In genomic region chr9:114691046-114691955, GRCh38 we compare ENCODE assay signal across 8 cellular contexts. TPM values are rescaled to one million over a fixed set of nuclear protein-coding genes. Genes with fewer than 3 reads are reported as not detected.
DNase-seq lines count a peak whose midpoint lies in the region; ATAC-seq and TF ChIP-seq lines count a peak whose summit lies in the region.

No MANE protein-coding gene starts in this region.

- intact Hi-C loops in PC-9 (cut with micrococcal nuclease; ENCODE audit: unreplicated experiment) (loop anchor here (1.0 kb wide), 3 partner anchors 28 to 430 kb away; no protein-coding TSS in a partner anchor), mucosa of descending colon (cut with DNase I, micrococcal nuclease) (no loop called here), gastrocnemius medialis (cut with DNase I; ENCODE audit: low total_unique reads) (no loop called here)

- H3K27ac Mint-ChIP-seq in WTC11 = no peak overlapping the region

- 0 out of 2 replicates have a peak, but pooled peaks cover 6% of the 10 kb centered on the region for H3K4me1 Mint-ChIP-seq in WTC11

- H3K4me3 Mint-ChIP-seq in WTC11 = no peak overlapping the region

- H3K9me3 ChIP-seq in PC-9 (ENCODE audit: insufficient read depth, low read depth) (no peaks in the 10 kb centered on the region), mucosa of descending colon (no peaks in the 10 kb centered on the region), gastrocnemius medialis (no peaks in the 10 kb centered on the region)

- no peak overlapping the region for H2AFZ ChIP-seq in PC-9

- H3K9me3 Mint-ChIP-seq in WTC11 = no peaks in the 10 kb centered on the region

- H3F3A ChIP-seq in PC-9 (ENCODE audit: insufficient read depth, low read depth) = peaks cover 25% of the 10 kb centered on the region

- H3K27ac ChIP-seq in PC-9 = peak overlapping the region; percentile 79
- H3K27ac ChIP-seq in gastrocnemius medialis = no peak overlapping the region

- no peaks in the 10 kb centered on the region for H3K9me2 ChIP-seq in PC-9 (ENCODE audit: insufficient read depth)

- H3K79me2 ChIP-seq in PC-9 (ENCODE audit: low read depth) = no peaks in the 10 kb centered on the region

- CTCF ChIA-PET in PC-9 (lab: Charles Lee) (interaction anchor here (0.7 to 1.0 kb wide), 3 partner anchors 11 to 55 kb away, joined by 3 to 4 read pairs (median 3); no protein-coding TSS in a partner anchor), WTC11 (lab: Charles Lee) (interaction anchor here (0.6 to 1.8 kb wide), 3 partner anchors 10 to 216 kb away, joined by 3 to 6 read pairs (median 4); no protein-coding TSS in a partner anchor)

- H3K36me3 ChIP-seq in PC-9 (ENCODE audit: low read depth) (no peaks in the 10 kb centered on the region), mucosa of descending colon (ENCODE audit: low read depth) (no peaks in the 10 kb centered on the region), gastrocnemius medialis (no peaks in the 10 kb centered on the region)

- H3K4me1 ChIP-seq in PC-9 (replicated peaks; ENCODE audit: insufficient read depth) (peaks cover 35% of the 10 kb centered on the region), mucosa of descending colon (ENCODE audit: low read depth) (peaks cover 5% of the 10 kb centered on the region), gastrocnemius medialis (no peaks in the 10 kb centered on the region)

- H3K27me3 ChIP-seq in PC-9 (ENCODE audit: insufficient read depth, low read depth) = no peaks in the 10 kb centered on the region
- no peaks in the 10 kb centered on the region for H3K27me3 ChIP-seq in gastrocnemius medialis

- no peak overlapping the region for H3K4me3 ChIP-seq in PC-9
- H3K4me3 ChIP-seq in mucosa of descending colon = no peak overlapping the region
- H3K4me3 ChIP-seq in gastrocnemius medialis = no peak overlapping the region

- peaks cover 36% of the 10 kb centered on the region for H3K27me3 Mint-ChIP-seq in WTC11 (ENCODE audit: low read depth)

- H3K4me2 ChIP-seq in PC-9 = peak overlapping the region; percentile 52

- peak; percentile 84 for DNase-seq in AG20443 (ENCODE audit: low spot score)
- peak; percentile 68 for DNase-seq in H4 (ENCODE audit: low spot score)
- peak; percentile 69 to 95 for DNase-seq in PC-9
- peak; percentile 68 for DNase-seq in activated effector memory CD4-positive, alpha-beta T cell treated with Interleukin-2 at 50 U/mL for 16 hours
- no peak for DNase-seq in mucosa of descending colon
- DNase-seq in gastrocnemius medialis = no peak
- no peak for DNase-seq in WTC11 (ENCODE audit: low spot score)
- no peak for DNase-seq in NCI-H1417 treated with DMSO at 0.1 percent for 48 hours (lab: John Stamatoyannopoulos, UW)

- in situ Hi-C loops in gastrocnemius medialis (cut with MboI; ENCODE audit: low sequenced_read_pairs in 4 of 4) = loop anchor here in 1 of 4 donors (25.0 kb wide), 1 partner anchor 821 kb away; no protein-coding TSS in a partner anchor

- BruUV-seq in PC-9 (replicated peaks; lab: Mats Ljungman, UMichigan) = TSS peak; percentile 98

- no peak for TF ChIP-seq POLR2A in gastrocnemius medialis (IDR thresholded peaks at IDR 0.05)

- ATAC-seq in mucosa of descending colon (peak; percentile 31), gastrocnemius medialis (no peak), WTC11 (no peak)

- H4K20me1 ChIP-seq in PC-9 (ENCODE audit: insufficient read depth) = no peaks in the 10 kb centered on the region

- no peaks in the 10 kb centered on the region for H3K36me3 Mint-ChIP-seq in WTC11

- no peak for TF ChIP-seq CTCF in PC-9 (conservative IDR thresholded peaks at IDR 0.05)
- no peak for TF ChIP-seq CTCF in mucosa of descending colon (IDR thresholded peaks at IDR 0.05)
- no peak for TF ChIP-seq CTCF in gastrocnemius medialis (IDR thresholded peaks at IDR 0.05 in 4 of 5, conservative IDR thresholded peaks at IDR 0.05 in 1 of 5)
- TF ChIP-seq CTCF in WTC11 (IDR thresholded peaks at IDR 0.05) = no peak

- POLR2A ChIA-PET in PC-9 (lab: Charles Lee; ENCODE audit: unreplicated experiment) (interaction anchor here (0.6 to 0.7 kb wide), 2 partner anchors 85 to 715 kb away, joined by 3 to 7 read pairs; no protein-coding TSS in a partner anchor), WTC11 (lab: Charles Lee) (no interaction called here)

TF ChIP-seq in WTC11, 78 proteins besides CTCF, POLR2A, EP300 and RAD21 (continues in another document):
- TF ChIP-seq USF1 (CRISPR knock-in tag; IDR thresholded peaks at IDR 0.05) (no peak), KAT7 (CRISPR knock-in tag; IDR thresholded peaks at IDR 0.05; ENCODE audit: borderline replicate concordance) (no peak), TP53 (CRISPR knock-in tag; IDR thresholded peaks at IDR 0.05) (no peak), ESRRA (CRISPR knock-in tag; IDR thresholded peaks at IDR 0.05; ENCODE audit: borderline replicate concordance) (no peak), ZMAT4 (CRISPR knock-in tag; IDR thresholded peaks at IDR 0.05) (no peak), SOX15 (CRISPR knock-in tag; IDR thresholded peaks at IDR 0.05) (no peak), GRHL2 (CRISPR knock-in tag; IDR thresholded peaks at IDR 0.05; ENCODE audit: insufficient replicate concordance, severe bottlenecking) (no peak), FOXP1 (CRISPR knock-in tag; IDR thresholded peaks at IDR 0.05; ENCODE audit: borderline replicate concordance) (no peak), ZNF121 (CRISPR knock-in tag; IDR thresholded peaks at IDR 0.05) (no peak), OVOL2 (CRISPR knock-in tag; IDR thresholded peaks at IDR 0.05; ENCODE audit: borderline replicate concordance) (no peak), NFE2L1 (CRISPR knock-in tag; IDR thresholded peaks at IDR 0.05) (no peak), CBFB (CRISPR knock-in tag; IDR thresholded peaks at IDR 0.05; ENCODE audit: low read depth) (no peak)
- TF ChIP-seq, protein P1, sequence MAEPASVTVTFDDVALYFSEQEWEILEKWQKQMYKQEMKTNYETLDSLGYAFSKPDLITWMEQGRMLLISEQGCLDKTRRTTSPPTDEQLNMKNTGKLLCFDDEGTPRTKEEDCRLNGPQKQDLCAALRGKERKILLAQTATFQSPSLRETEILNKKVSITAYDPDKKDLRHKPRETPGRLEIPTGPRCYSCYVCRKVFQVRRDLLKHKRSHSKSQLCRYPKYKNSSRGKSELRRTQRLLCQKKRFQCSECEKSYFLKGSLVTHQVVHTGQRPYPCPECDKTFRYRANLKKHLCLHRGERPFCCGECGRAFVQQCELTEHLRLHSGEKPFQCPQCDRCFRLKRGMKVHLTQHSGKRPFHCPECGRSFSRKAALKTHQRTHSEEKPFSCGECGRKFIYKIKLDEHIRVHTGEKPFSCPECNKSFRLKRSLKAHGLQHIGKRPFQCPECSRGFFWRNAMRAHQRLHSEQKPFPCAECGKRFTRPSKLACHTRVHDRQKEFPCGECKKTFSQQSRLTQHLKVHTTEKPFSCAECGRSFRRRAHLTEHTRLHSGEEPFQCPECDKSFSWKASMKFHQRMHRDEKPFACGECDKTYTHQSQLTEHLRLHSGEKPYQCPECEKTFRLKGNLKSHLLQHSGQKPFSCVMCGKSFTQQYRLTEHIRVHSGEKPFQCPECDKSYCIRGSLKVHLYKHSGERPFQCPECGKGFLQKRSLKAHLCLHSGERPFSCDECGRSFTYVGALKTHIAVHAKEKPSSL (CRISPR knock-in tag; conservative IDR thresholded peaks at IDR 0.05) = no peak
- TF ChIP-seq, protein P2, sequence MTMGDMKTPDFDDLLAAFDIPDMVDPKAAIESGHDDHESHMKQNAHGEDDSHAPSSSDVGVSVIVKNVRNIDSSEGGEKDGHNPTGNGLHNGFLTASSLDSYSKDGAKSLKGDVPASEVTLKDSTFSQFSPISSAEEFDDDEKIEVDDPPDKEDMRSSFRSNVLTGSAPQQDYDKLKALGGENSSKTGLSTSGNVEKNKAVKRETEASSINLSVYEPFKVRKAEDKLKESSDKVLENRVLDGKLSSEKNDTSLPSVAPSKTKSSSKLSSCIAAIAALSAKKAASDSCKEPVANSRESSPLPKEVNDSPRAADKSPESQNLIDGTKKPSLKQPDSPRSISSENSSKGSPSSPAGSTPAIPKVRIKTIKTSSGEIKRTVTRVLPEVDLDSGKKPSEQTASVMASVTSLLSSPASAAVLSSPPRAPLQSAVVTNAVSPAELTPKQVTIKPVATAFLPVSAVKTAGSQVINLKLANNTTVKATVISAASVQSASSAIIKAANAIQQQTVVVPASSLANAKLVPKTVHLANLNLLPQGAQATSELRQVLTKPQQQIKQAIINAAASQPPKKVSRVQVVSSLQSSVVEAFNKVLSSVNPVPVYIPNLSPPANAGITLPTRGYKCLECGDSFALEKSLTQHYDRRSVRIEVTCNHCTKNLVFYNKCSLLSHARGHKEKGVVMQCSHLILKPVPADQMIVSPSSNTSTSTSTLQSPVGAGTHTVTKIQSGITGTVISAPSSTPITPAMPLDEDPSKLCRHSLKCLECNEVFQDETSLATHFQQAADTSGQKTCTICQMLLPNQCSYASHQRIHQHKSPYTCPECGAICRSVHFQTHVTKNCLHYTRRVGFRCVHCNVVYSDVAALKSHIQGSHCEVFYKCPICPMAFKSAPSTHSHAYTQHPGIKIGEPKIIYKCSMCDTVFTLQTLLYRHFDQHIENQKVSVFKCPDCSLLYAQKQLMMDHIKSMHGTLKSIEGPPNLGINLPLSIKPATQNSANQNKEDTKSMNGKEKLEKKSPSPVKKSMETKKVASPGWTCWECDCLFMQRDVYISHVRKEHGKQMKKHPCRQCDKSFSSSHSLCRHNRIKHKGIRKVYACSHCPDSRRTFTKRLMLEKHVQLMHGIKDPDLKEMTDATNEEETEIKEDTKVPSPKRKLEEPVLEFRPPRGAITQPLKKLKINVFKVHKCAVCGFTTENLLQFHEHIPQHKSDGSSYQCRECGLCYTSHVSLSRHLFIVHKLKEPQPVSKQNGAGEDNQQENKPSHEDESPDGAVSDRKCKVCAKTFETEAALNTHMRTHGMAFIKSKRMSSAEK (CRISPR knock-in tag; IDR thresholded peaks at IDR 0.05; ENCODE audit: borderline replicate concordance) = no peak

RNA-seq across cellular contexts. Expression of gene TEX48, which starts 9.3 kb away (rescaled TPM):
- not detected in 2 replicates for total RNA-seq in H4 (2014; rRNA removed; shearing (Covaris generic))
- not detected in 2 replicates for total RNA-seq in PC-9 (2021)
- total RNA-seq in mucosa of descending colon = not detected
- total RNA-seq in gastrocnemius medialis = not detected
- total RNA-seq in WTC11 (2021) = not detected in 3 replicates

RNA-seq across cellular contexts. Expression of gene TEX53, which starts 33.7 kb away (rescaled TPM):
- not detected in 2 replicates for total RNA-seq in H4 (2014; rRNA removed; shearing (Covaris generic))
- total RNA-seq in PC-9 (2021) (not detected in 2 replicates), mucosa of descending colon (not detected), gastrocnemius medialis (not detected), WTC11 (2021) (not detected in 3 replicates)

Comparison
In these comparisons a context has a peak if more than half of its experiments do, and no peak if none do; other contexts are left out.
1. DNase-seq: peak in AG20443 (single experiment), H4 (single experiment), PC-9 (2 of 2) and activated effector memory CD4-positive, alpha-beta T cell treated with Interleukin-2 at 50 U/mL for 16 hours (single experiment); none in mucosa of descending colon (0 of 3), gastrocnemius medialis (0 of 2), WTC11 (single experiment) and NCI-H1417 treated with DMSO at 0.1 percent for 48 hours (single experiment).